8 cellular contexts compared by ENCODE assay signal in the genomic region with DNA sequence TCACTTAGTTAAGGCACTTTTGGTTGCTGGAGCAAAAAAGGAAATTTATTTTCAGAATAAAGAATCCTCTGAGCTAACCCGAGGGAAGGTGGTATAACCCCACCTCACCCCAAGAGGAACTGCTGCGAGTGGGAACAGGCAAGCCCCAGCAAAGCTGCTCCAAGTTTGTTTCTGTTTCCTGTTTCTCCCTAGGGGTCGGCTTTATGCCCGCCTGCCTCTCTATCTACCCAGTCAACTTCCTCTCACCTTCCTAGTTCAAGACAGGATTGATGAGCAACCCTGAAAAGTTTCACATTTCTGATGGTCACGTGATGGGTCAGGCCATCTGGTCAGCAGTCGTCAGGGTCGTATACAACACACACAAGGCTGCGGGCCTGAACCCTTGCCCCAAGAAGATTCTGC. TPM values are rescaled to one million over a fixed set of nuclear protein-coding genes. Genes with fewer than 3 reads are reported as not detected.
DNase-seq lines count a peak whose midpoint lies in the region; ATAC-seq, FAIRE-seq and TF ChIP-seq lines count a peak whose summit lies in the region.

No MANE protein-coding gene starts in this region.

- TF ChIP-seq CTCF in endodermal cell (conservative IDR thresholded peaks at IDR 0.05) = no peak

- DNase-seq in HTR-8/SVneo (ENCODE audit: insufficient read length, low spot score) = peak; percentile 90
- DNase-seq in endodermal cell = peak; percentile 80
- no peak for DNase-seq in middle frontal gyrus (ENCODE audit: extremely low spot score, low spot score)
- no peak for DNase-seq in urothelium cell line (ENCODE audit: low spot score)

- H3K36me3 ChIP-seq in endodermal cell (ENCODE audit: control insufficient read depth, insufficient read depth, low read length) = no peaks in the 10 kb centered on the region
- H3K36me3 ChIP-seq in rectal smooth muscle tissue (ENCODE audit: control insufficient read depth, insufficient read depth, low read length) = no peaks in the 10 kb centered on the region

- H3K4me3 ChIP-seq in endodermal cell (ENCODE audit: low read length) = peak overlapping the region; percentile 38
- peak overlapping the region; percentile 6 for H3K4me3 ChIP-seq in rectal smooth muscle tissue (ENCODE audit: low read length)

- peak overlapping the region; percentile 80 for H3K27ac Mint-ChIP-seq in endodermal cell
- no peak overlapping the region for H3K27ac Mint-ChIP-seq in activated T-helper 17 cell treated with anti-CD3 and anti-CD28 coated beads, Interleukin-2, amount 50 U/mL, for 72 hours

- H3K36me3 Mint-ChIP-seq in endodermal cell (ENCODE audit: low read depth) = no peaks in the 10 kb centered on the region
- H3K36me3 Mint-ChIP-seq in activated T-helper 17 cell treated with anti-CD3 and anti-CD28 coated beads, Interleukin-2, amount 50 U/mL, for 72 hours (ENCODE audit: low read depth) = no peaks in the 10 kb centered on the region

- H3K9ac ChIP-seq in endodermal cell (ENCODE audit: extremely low read depth, low read length, poor library complexity, severe bottlenecking) (peak overlapping the region; percentile 3), rectal smooth muscle tissue (ENCODE audit: low read length) (no peak overlapping the region)

- peak overlapping the region; percentile 8 for H3K4me3 Mint-ChIP-seq in endodermal cell
- no peak overlapping the region for H3K4me3 Mint-ChIP-seq in activated T-helper 17 cell treated with anti-CD3 and anti-CD28 coated beads, Interleukin-2, amount 50 U/mL, for 72 hours

- H3K27me3 ChIP-seq in endodermal cell (ENCODE audit: control insufficient read depth, insufficient read depth, low read length, poor library complexity, severe bottlenecking) = no peaks in the 10 kb centered on the region
- no peaks in the 10 kb centered on the region for H3K27me3 ChIP-seq in rectal smooth muscle tissue (ENCODE audit: control insufficient read depth, insufficient read depth, low read length)

- ATAC-seq in activated T-helper 17 cell treated with anti-CD3 and anti-CD28 coated beads, Interleukin-2, amount 50 U/mL, for 72 hours (replicated peaks) = no peak
- ATAC-seq in HG03469 (IDR thresholded peaks at IDR 0.05; ENCODE audit: unreplicated experiment) = no peak

- peaks cover 57% of the 10 kb centered on the region for H3K4me1 Mint-ChIP-seq in endodermal cell
- no peaks in the 10 kb centered on the region for H3K4me1 Mint-ChIP-seq in activated T-helper 17 cell treated with anti-CD3 and anti-CD28 coated beads, Interleukin-2, amount 50 U/mL, for 72 hours

- TF ChIP-seq POLR2A in GM19193 (IDR thresholded peaks at IDR 0.05; ENCODE audit: extremely low read depth, insufficient read depth, insufficient read length) = peak; percentile 35

- no peaks in the 10 kb centered on the region for H3K27me3 Mint-ChIP-seq in endodermal cell (ENCODE audit: insufficient read depth)
- H3K27me3 Mint-ChIP-seq in activated T-helper 17 cell treated with anti-CD3 and anti-CD28 coated beads, Interleukin-2, amount 50 U/mL, for 72 hours = peaks cover 21% of the 10 kb centered on the region

- H3K27ac ChIP-seq in endodermal cell (ENCODE audit: low read depth, low read length) (peak overlapping the region; percentile 62), rectal smooth muscle tissue (ENCODE audit: low read depth, low read length) (peak overlapping the region; percentile 21)

- H3K9me3 Mint-ChIP-seq in endodermal cell = no peaks in the 10 kb centered on the region
- H3K9me3 Mint-ChIP-seq in activated T-helper 17 cell treated with anti-CD3 and anti-CD28 coated beads, Interleukin-2, amount 50 U/mL, for 72 hours = no peaks in the 10 kb centered on the region

- FAIRE-seq in HTR-8/SVneo (lab: Jason Lieb, UNC) (peak; percentile 85), urothelium cell line (lab: Jason Lieb, UNC) (no peak)

- H3K4me1 ChIP-seq in endodermal cell (ENCODE audit: control insufficient read depth, insufficient read depth, low read length) (peaks cover 15% of the 10 kb centered on the region), rectal smooth muscle tissue (ENCODE audit: control insufficient read depth, insufficient read depth, low read length) (peaks cover 27% of the 10 kb centered on the region)

- H3K9me3 ChIP-seq in endodermal cell (ENCODE audit: control insufficient read depth, low read length) = no peaks in the 10 kb centered on the region

- 25 to 39% methylated on average over 6 to 8 of the region's 8 CpGs for whole genome bisulfite sequencing in endodermal cell (ENCODE audit: insufficient coverage in 1 of 2, insufficient read length in 1 of 2), 2 experiments

RNA-seq across cellular contexts. Expression of gene TRIO, which starts 31.1 kb away (rescaled TPM):
- 100 to 1,000 TPM in 1 of 2 donors, 10 to 100 TPM in 1; 88.3 to 109 TPM for total RNA-seq in endodermal cell
- 56.6 TPM for polyA plus RNA-seq in endodermal cell (2013, experiment 1 of 2)
- 54.0 TPM for polyA plus RNA-seq in endodermal cell (2013, experiment 2 of 2)
- total RNA-seq in activated T-helper 17 cell treated with anti-CD3 and anti-CD28 coated beads, Interleukin-2, amount 50 U/mL, for 72 hours = 10 to 100 TPM; 13.6 to 21.5 TPM

Comparison
In these comparisons a context has a peak if more than half of its experiments do, and no peak if none do; other contexts are left out.
1. DNase-seq: peak in HTR-8/SVneo (single experiment) and endodermal cell (single experiment); none in middle frontal gyrus (single experiment) and urothelium cell line (single experiment).